ENCODE assay signal across 32 cellular contexts in the genomic region with DNA sequence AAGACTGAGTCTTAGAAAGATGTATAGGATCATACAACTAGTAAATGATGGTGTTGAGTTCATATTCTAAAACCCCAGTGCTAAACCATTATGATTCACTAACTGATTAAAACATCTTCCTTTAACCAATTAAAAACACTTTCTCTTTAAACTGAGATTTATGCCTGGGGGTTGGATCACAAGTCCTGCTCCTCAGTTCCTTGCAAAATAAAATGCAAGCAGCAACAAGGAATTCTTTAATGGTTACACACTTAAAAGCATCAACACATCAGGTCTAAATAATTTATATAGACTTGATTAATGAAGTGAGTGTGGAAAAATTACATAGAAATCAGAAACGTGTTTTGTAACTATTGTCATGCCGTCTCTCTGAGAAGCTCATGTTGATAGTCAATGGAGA.
"Had no signal": no experiment of that assay in that cellular context is flagged by ENCODE, and none has a peak within 500 bp of the region (broad histone marks: within the 10 kb centered on the region; RNA-seq: fewer than 3 reads in every experiment).

No MANE protein-coding gene starts in this region.

- H3K27me3 ChIP-seq: adrenal gland, ascending aorta, body of pancreas, brain microvascular endothelial cell, breast epithelium, cardiac muscle cell had no signal

- H3K9me3 ChIP-seq: adrenal gland, ascending aorta, body of pancreas, breast epithelium had no signal

- H3K4me3 ChIP-seq: adrenal gland, ascending aorta, body of pancreas, breast epithelium, cardiac muscle cell had no signal

- DNase-seq: activated effector memory CD4-positive, alpha-beta T cell treated with anti-CD3 and anti-CD28 coated beads, Interleukin-2, amount 50 U/mL, for 16 hours; activated effector memory CD4-positive, alpha-beta T cell treated with Interleukin-2 at 50 U/mL for 16 hours; activated gamma-delta T cell; activated gamma-delta T cell treated with Interleukin-2 at 50 U/mL for 16 hours; activated naive CD4-positive, alpha-beta T cell; activated naive CD4-positive, alpha-beta T cell treated with anti-CD3 and anti-CD28 coated beads for 36 hours; activated naive CD4-positive, alpha-beta T cell treated with anti-CD3 and anti-CD28 coated beads, Interleukin-2, amount 10 ng/mL, durations not matched to agents 7 days and 5 days; activated naive CD4-positive, alpha-beta T cell treated with anti-CD3 and anti-CD28 coated beads, Interleukin-2, amount 50 U/mL, for 16 hours; activated naive CD4-positive, alpha-beta T cell treated with Interleukin-2 at 50 U/mL for 16 hours; activated naive CD8-positive, alpha-beta T cell treated with anti-CD3 and anti-CD28 coated beads for 36 hours; activated naive CD8-positive, alpha-beta T cell treated with anti-CD3 and anti-CD28 coated beads, Interleukin-2, amount 10 ng/mL, durations not matched to agents 7 days and 5 days; activated naive CD8-positive, alpha-beta T cell treated with anti-CD3 and anti-CD28 coated beads, Interleukin-2, amount 50 U/mL, for 24 hours; activated T-cell treated with anti-CD3 and anti-CD28 coated beads, Interleukin-2, amount 50 U/mL, for 1 hour; activated T-cell treated with anti-CD3 and anti-CD28 coated beads, Interleukin-2, amount 50 U/mL, for 24 hours; activated T-cell treated with anti-CD3 and anti-CD28 coated beads, Interleukin-2, amount 50 U/mL, for 4 hours; activated T-cell treated with anti-CD3 and anti-CD28 coated beads, Interleukin-2, amount 50 U/mL, for 48 hours; activated T-cell treated with anti-CD3 and anti-CD28 coated beads, Interleukin-2, amount 50 U/mL, for 72 hours; adrenal gland; amniotic stem cell; amygdala; anterior cingulate cortex; aorta; body of pancreas; brain microvascular endothelial cell; caudate nucleus; central memory CD4-positive, alpha-beta T cell; cerebellar nuclear complex had no signal

- H3K4me1 ChIP-seq: adrenal gland, ascending aorta, body of pancreas, breast epithelium had no signal

- H3K27ac ChIP-seq: adrenal gland, ascending aorta, body of pancreas, brain microvascular endothelial cell, breast epithelium, cardiac muscle cell had no signal

- H3K36me3 ChIP-seq: adrenal gland, ascending aorta, breast epithelium had no signal

- ATAC-seq: activated naive CD4-positive, alpha-beta T cell treated with anti-CD3 and anti-CD28 coated beads, Interleukin-2, amount 50 U/mL, for 72 hours; activated naive CD8-positive, alpha-beta T cell treated with anti-CD3 and anti-CD28 coated beads, Interleukin-2, amount 50 U/mL, for 24 hours; activated T-cell treated with anti-CD3 and anti-CD28 coated beads, Interleukin-2, amount 50 U/mL, for 4 hours; activated T-cell treated with anti-CD3 and anti-CD28 coated beads, Interleukin-2, amount 50 U/mL, for 72 hours; activated T-helper 17 cell treated with anti-CD3 and anti-CD28 coated beads, Interleukin-2, amount 50 U/mL, for 72 hours; body of pancreas had no signal
